1 cellular context compared by ENCODE assay signal in the genomic region with DNA sequence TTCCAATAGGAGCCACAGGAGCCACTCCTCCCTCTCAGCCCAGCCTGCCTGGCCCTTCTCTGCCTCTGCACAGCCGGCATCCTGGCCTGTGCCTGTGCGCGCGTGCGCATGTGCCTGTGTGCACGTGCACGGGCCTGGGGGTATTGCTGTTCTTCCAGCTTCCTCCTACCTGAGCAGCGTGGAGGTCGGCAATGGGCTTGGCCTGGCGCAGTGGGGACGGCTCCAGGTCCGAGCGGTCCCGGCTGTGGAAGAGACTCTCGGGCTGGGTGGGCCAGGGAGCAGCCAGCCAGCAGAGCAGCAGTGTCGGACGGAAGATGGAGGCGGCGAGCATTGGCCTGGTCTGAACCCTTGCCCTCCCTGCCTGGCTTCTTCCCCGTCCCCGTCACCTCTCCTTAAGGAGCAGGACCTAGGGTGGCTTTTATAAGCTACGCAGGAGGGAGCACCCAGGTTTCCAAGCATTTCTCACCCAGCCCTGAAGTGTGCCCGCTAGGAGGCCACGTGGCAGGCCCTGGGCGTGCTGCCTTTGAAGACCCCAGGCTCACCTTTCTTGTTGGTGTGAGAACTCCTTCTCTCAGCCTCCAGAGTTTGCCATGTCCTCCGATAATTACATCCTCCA.
TF ChIP-seq lines count a peak whose summit lies in the region.

A gene with protein sequence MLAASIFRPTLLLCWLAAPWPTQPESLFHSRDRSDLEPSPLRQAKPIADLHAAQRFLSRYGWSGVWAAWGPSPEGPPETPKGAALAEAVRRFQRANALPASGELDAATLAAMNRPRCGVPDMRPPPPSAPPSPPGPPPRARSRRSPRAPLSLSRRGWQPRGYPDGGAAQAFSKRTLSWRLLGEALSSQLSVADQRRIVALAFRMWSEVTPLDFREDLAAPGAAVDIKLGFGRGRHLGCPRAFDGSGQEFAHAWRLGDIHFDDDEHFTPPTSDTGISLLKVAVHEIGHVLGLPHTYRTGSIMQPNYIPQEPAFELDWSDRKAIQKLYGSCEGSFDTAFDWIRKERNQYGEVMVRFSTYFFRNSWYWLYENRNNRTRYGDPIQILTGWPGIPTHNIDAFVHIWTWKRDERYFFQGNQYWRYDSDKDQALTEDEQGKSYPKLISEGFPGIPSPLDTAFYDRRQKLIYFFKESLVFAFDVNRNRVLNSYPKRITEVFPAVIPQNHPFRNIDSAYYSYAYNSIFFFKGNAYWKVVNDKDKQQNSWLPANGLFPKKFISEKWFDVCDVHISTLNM (minus strand): TSS at position 331 of the 616 bp plus-strand sequence. CDS start 0 bp downstream, at position 331.

TF ChIP-seq in HCT116, 20 proteins besides CTCF, POLR2A, EP300 and RAD21 (continued from another document):
- TF ChIP-seq SP1 (IDR thresholded peaks at IDR 0.05; ENCODE audit: low read depth) (no peak), SIN3A (IDR thresholded peaks at IDR 0.05; ENCODE audit: low read depth) (no peak), TCF7L2 (IDR thresholded peaks at IDR 0.05; ENCODE audit: borderline replicate concordance, extremely low read depth, insufficient read depth, insufficient read length) (no peak), FOSL1 (IDR thresholded peaks at IDR 0.05; ENCODE audit: low read depth) (no peak)
